In the genomic region with DNA sequence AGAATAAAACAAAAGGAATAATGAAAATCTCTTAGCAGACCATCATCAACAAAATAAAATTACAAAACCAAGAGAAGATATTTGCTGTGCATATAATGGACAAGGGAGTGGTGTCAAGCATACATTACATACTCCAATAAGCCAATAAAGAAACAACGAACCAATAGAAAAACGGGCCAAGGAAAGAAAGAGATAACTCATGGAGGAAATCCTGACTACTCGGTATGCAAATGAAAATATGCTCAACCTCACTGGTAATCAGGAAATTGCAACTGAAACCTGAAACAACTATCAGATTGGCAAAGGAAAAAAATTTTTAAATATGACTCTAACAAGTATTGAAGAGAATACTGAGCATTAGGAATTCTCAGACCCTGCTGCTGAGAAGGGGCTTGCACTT, we compare ENCODE assay signal across 16 cellular contexts.
DNase-seq lines count a peak whose midpoint lies in the region; ATAC-seq and TF ChIP-seq lines count a peak whose summit lies in the region.
"Had no signal": no experiment of that assay in that cellular context is flagged by ENCODE, and none has a peak within 500 bp of the region (broad histone marks: within the 10 kb centered on the region; RNA-seq: fewer than 3 reads in every experiment).

No MANE protein-coding gene starts in this region.

- ATAC-seq in CD4-positive, alpha-beta T cell (ENCODE audit: poor library complexity), result peak; percentile 39
- peak; percentile 56 for ATAC-seq in GM18502 (IDR thresholded peaks at IDR 0.05; ENCODE audit: poor library complexity, unreplicated experiment)
- ATAC-seq in naive thymus-derived CD4-positive, alpha-beta T cell, result no peak
- ATAC-seq in GM18517 (IDR thresholded peaks at IDR 0.05; ENCODE audit: unreplicated experiment), result no peak
- ATAC-seq: HCT116 had no signal

- H3K27ac Mint-ChIP-seq in CD4-positive, alpha-beta T cell, result peak overlapping the region; percentile 81
- H3K27ac Mint-ChIP-seq in activated naive CD8-positive, alpha-beta T cell, result peak overlapping the region; percentile 92
- H3K27ac Mint-ChIP-seq in naive thymus-derived CD4-positive, alpha-beta T cell, result peak overlapping the region; percentile 49 to 90 (median 74)
- no peak overlapping the region for H3K27ac Mint-ChIP-seq in Caco-2 (ENCODE audit: unreplicated experiment)

- TF ChIP-seq CTCF in CD4-positive, alpha-beta T cell (IDR thresholded peaks at IDR 0.05), result no peak
- TF ChIP-seq CTCF in dorsolateral prefrontal cortex (IDR thresholded peaks at IDR 0.05 in 54 of 56, conservative IDR thresholded peaks at IDR 0.05 in 2 of 56; ENCODE audit: low read depth in 1 of 56, partially characterized antibody in 56 of 56) (no peak), Caco-2 (IDR thresholded peaks at IDR 0.05; ENCODE audit: insufficient read depth in 1 of 2, low read depth in 1 of 2, low read length in 1 of 2, severe bottlenecking in 1 of 2, unreplicated experiment in 1 of 2) (no peak)

- no peak for DNase-seq in CD4-positive, alpha-beta T cell
- DNase-seq in naive thymus-derived CD4-positive, alpha-beta T cell, result no peak
- DNase-seq in dorsolateral prefrontal cortex (no peak), Caco-2 (no peak)
- no peak for DNase-seq in activated CD4-positive, CD25-positive, alpha-beta regulatory T cell treated with anti-CD3 and anti-CD28 coated beads, Interleukin-2, amount 50 U/mL, for 72 hours
- DNase-seq: adrenal gland; BE2C; mesendoderm; NCI-H2171; occipital lobe; RPMI8226; stimulated activated CD4-positive, alpha-beta T cell treated with anti-CD3 and anti-CD28 coated beads, Interleukin-4, amount 100 ng/mL, for 4 hours had no signal

- POLR2A ChIA-PET in CD4-positive, alpha-beta T cell (lab: Charles Lee), result interaction anchor here (1.0 kb wide), 1 partner anchor 65 kb away, joined by 3 read pairs; no protein-coding TSS in a partner anchor
- POLR2A ChIA-PET in naive thymus-derived CD4-positive, alpha-beta T cell (lab: Charles Lee), result interaction anchor here (1.1 to 1.5 kb wide), 2 partner anchors 9 to 59 kb away, joined by 3 to 4 read pairs; no protein-coding TSS in a partner anchor
- POLR2A ChIA-PET in Caco-2 (lab: Charles Lee), result no interaction called here

- peak overlapping the region; percentile 39 for H3K4me3 Mint-ChIP-seq in CD4-positive, alpha-beta T cell
- H3K4me3 Mint-ChIP-seq in activated naive CD8-positive, alpha-beta T cell, result peak overlapping the region; percentile 63
- H3K4me3 Mint-ChIP-seq in naive thymus-derived CD4-positive, alpha-beta T cell, result peak overlapping the region in 9 of 10 donors; percentile 14 to 80 (median 57)
- no peak overlapping the region for H3K4me3 Mint-ChIP-seq in Caco-2 (ENCODE audit: unreplicated experiment)

- peaks cover 12 to 34% of the 10 kb centered on the region in 2 donors for H3K4me1 ChIP-seq in naive thymus-derived CD4-positive, alpha-beta T cell (ENCODE audit: control insufficient read depth in 2 of 2, insufficient read depth in 2 of 2, low read length in 2 of 2)
- H3K4me1 ChIP-seq in Caco-2, result peaks cover 12% of the 10 kb centered on the region; the same call in 1 of the 2 replicates
- H3K4me1 ChIP-seq: BE2C had no signal

- CTCF ChIA-PET in CD4-positive, alpha-beta T cell (lab: Charles Lee), result interaction anchor here (1.1 to 2.9 kb wide), 3 partner anchors 10 to 84 kb away, joined by 5 to 8 read pairs (median 6); no protein-coding TSS in a partner anchor
- CTCF ChIA-PET in naive thymus-derived CD4-positive, alpha-beta T cell (lab: Charles Lee), result interaction anchor here (1.2 kb wide), 1 partner anchor 10 kb away, joined by 3 read pairs; no protein-coding TSS in a partner anchor
- CTCF ChIA-PET in Caco-2 (lab: Charles Lee), result no interaction called here

- BruUV-seq in Caco-2 (replicated peaks; lab: Mats Ljungman, UMichigan), result no TSS peak

- no peaks in the 10 kb centered on the region for H3K9me3 Mint-ChIP-seq in CD4-positive, alpha-beta T cell
- peaks cover 5% of the 10 kb centered on the region for H3K9me3 Mint-ChIP-seq in activated naive CD8-positive, alpha-beta T cell (ENCODE audit: low read depth)
- H3K9me3 Mint-ChIP-seq in naive thymus-derived CD4-positive, alpha-beta T cell, result peaks cover 0 to 9% (median 0%) of the 10 kb centered on the region in 11 donors
- no peaks in the 10 kb centered on the region for H3K9me3 Mint-ChIP-seq in Caco-2 (ENCODE audit: unreplicated experiment)

- no peaks in the 10 kb centered on the region for H3K9me3 ChIP-seq in CD4-positive, alpha-beta T cell (ENCODE audit: control insufficient read depth, low read length)
- no peaks in the 10 kb centered on the region for H3K9me3 ChIP-seq in naive thymus-derived CD4-positive, alpha-beta T cell (ENCODE audit: control insufficient read depth in 2 of 3, low read length in 3 of 3)
- no peaks in the 10 kb centered on the region for H3K9me3 ChIP-seq in Caco-2
- H3K9me3 ChIP-seq: adrenal gland, BE2C had no signal

- intact Hi-C loops in CD4-positive, alpha-beta T cell (cut with DNase I, micrococcal nuclease), result loop anchor here in 1 of 2 experiments (5.0 kb wide), 2 partner anchors 33 to 82 kb away; partner anchors contain the start of gene BCL2
- intact Hi-C loops in naive thymus-derived CD4-positive, alpha-beta T cell (cut with micrococcal nuclease), result no loop called here
- intact Hi-C loops in dorsolateral prefrontal cortex (cut with DNase I), result loop anchor here in 1 of 2 donors (5.0 kb wide), 1 partner anchor 82 kb away; the partner anchor contains the start of gene BCL2
- intact Hi-C loops in Caco-2 (cut with micrococcal nuclease; ENCODE audit: unreplicated experiment), result no loop called here

- peaks cover 0 to 7% (median 0%) of the 10 kb centered on the region in 3 experiments for H3K36me3 ChIP-seq in naive thymus-derived CD4-positive, alpha-beta T cell (ENCODE audit: control insufficient read depth in 2 of 3, insufficient read depth in 3 of 3, low read length in 3 of 3)
- H3K36me3 ChIP-seq in Caco-2 (ENCODE audit: control insufficient read depth, insufficient read depth, low read length), result no peaks in the 10 kb centered on the region
- H3K36me3 ChIP-seq: adrenal gland, BE2C had no signal

- H3K36me3 Mint-ChIP-seq in CD4-positive, alpha-beta T cell (ENCODE audit: low read depth), result peaks cover 25% of the 10 kb centered on the region
- peaks cover 25% of the 10 kb centered on the region for H3K36me3 Mint-ChIP-seq in activated naive CD8-positive, alpha-beta T cell
- peaks cover 4 to 61% (median 25%) of the 10 kb centered on the region in 5 donors for H3K36me3 Mint-ChIP-seq in naive thymus-derived CD4-positive, alpha-beta T cell
- no peaks in the 10 kb centered on the region for H3K36me3 Mint-ChIP-seq in Caco-2 (ENCODE audit: insufficient read depth, unreplicated experiment)

- H3K27me3 Mint-ChIP-seq in CD4-positive, alpha-beta T cell, result no peaks in the 10 kb centered on the region
- H3K27me3 Mint-ChIP-seq in activated naive CD8-positive, alpha-beta T cell, result no peaks in the 10 kb centered on the region
- no peaks in the 10 kb centered on the region for H3K27me3 Mint-ChIP-seq in naive thymus-derived CD4-positive, alpha-beta T cell
- no peaks in the 10 kb centered on the region for H3K27me3 Mint-ChIP-seq in Caco-2 (ENCODE audit: insufficient read depth, unreplicated experiment)

- peaks cover 74% of the 10 kb centered on the region for H3K4me1 Mint-ChIP-seq in CD4-positive, alpha-beta T cell (ENCODE audit: low read depth)
- H3K4me1 Mint-ChIP-seq in activated naive CD8-positive, alpha-beta T cell (ENCODE audit: low read depth), result peaks cover 83% of the 10 kb centered on the region
- peaks cover 59 to 86% (median 82%) of the 10 kb centered on the region in 7 donors for H3K4me1 Mint-ChIP-seq in naive thymus-derived CD4-positive, alpha-beta T cell
- H3K4me1 Mint-ChIP-seq in Caco-2 (ENCODE audit: low read depth, unreplicated experiment), result no peaks in the 10 kb centered on the region

- peak overlapping the region; percentile 38 for H3K27ac ChIP-seq in CD4-positive, alpha-beta T cell (ENCODE audit: low read depth, low read length)
- H3K27ac ChIP-seq in naive thymus-derived CD4-positive, alpha-beta T cell (ENCODE audit: low read depth, low read length), result peak overlapping the region; percentile 5
- H3K27ac ChIP-seq in dorsolateral prefrontal cortex, result peak overlapping the region in 1 of 59 donors; percentile 26
- H3K27ac ChIP-seq: adrenal gland had no signal

- no peak overlapping the region for H3K4me3 ChIP-seq in naive thymus-derived CD4-positive, alpha-beta T cell (ENCODE audit: low read length)
- H3K4me3 ChIP-seq in dorsolateral prefrontal cortex, result no peak overlapping the region
- H3K4me3 ChIP-seq in Caco-2 (ENCODE audit: low read depth, low read length), result no peak overlapping the region
- H3K4me3 ChIP-seq: adrenal gland had no signal

- H3K27me3 ChIP-seq in CD4-positive, alpha-beta T cell (ENCODE audit: control insufficient read depth, insufficient read depth, low read length), result no peaks in the 10 kb centered on the region
- H3K27me3 ChIP-seq in naive thymus-derived CD4-positive, alpha-beta T cell (ENCODE audit: control insufficient read depth in 2 of 2, insufficient read depth in 2 of 2, low read length in 2 of 2), result no peaks in the 10 kb centered on the region
- H3K27me3 ChIP-seq in dorsolateral prefrontal cortex, result no peaks in the 10 kb centered on the region
- no peaks in the 10 kb centered on the region for H3K27me3 ChIP-seq in Caco-2 (replicated peaks; ENCODE audit: control insufficient read depth, insufficient read depth, low read length)
- H3K27me3 ChIP-seq: adrenal gland, BE2C had no signal

Comparison
In these comparisons a context has a peak if more than half of its experiments do, and no peak if none do; other contexts are left out.
1. ATAC-seq: peak in CD4-positive, alpha-beta T cell (single experiment) and GM18502 (single experiment); none in naive thymus-derived CD4-positive, alpha-beta T cell (single experiment) and GM18517 (single experiment).